8 cellular contexts compared by ENCODE assay signal in the genomic region with DNA sequence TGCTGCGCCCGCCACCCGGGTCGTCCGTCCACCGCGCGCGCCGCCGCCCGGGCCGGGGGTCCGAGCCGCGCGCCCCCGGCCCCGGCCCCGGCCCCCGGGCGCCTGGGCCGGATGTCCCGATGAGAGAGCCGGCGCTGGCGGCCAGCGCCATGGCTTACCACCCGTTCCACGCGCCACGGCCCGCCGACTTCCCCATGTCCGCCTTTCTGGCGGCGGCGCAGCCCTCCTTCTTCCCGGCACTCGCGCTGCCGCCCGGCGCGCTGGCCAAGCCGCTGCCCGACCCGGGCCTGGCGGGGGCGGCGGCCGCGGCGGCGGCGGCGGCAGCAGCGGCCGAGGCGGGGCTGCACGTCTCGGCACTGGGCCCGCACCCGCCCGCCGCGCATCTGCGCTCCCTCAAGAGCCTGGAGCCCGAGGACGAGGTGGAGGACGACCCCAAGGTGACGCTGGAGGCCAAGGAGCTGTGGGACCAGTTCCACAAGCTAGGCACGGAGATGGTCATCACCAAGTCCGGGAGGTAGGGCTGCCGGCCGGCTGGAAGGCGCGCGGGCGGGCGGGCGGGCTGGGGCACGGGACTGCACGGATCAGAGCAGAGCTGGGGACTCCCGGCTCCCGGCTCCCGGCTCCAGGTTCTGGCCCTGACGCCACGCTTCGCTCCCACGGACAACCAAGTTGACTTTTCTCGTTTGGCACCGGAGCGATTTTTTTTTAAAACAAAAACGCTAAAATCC. TPM values are rescaled to one million over a fixed set of nuclear protein-coding genes. Genes with fewer than 3 reads are reported as not detected.
A peak's percentile ranks its signal among the peaks of the same experiment; 100 is the strongest.
DNase-seq lines count a peak whose midpoint lies in the region; ATAC-seq and TF ChIP-seq lines count a peak whose summit lies in the region.

No MANE protein-coding gene starts in this region.

- no peak overlapping the region for H3K27ac Mint-ChIP-seq in brain

- H3K4me3 ChIP-seq in mucosa of rectum (ENCODE audit: low read length in 2 of 2) = peak overlapping the region; percentile 47 to 53

- CTCF ChIA-PET in HEK293T (lab: Yijun Ruan, JAX) = no interaction called here

- peaks cover 93% of the 10 kb centered on the region for H3K27me3 Mint-ChIP-seq in brain

- H3K27me3 ChIP-seq in mucosa of rectum (ENCODE audit: control insufficient read depth in 2 of 2, insufficient read depth in 2 of 2, low read length in 2 of 2) (peaks cover 59 to 74% of the 10 kb centered on the region in 2 donors), foreskin keratinocyte (peaks cover 96% of the 10 kb centered on the region)

- H3K27ac ChIP-seq in mucosa of rectum (ENCODE audit: low read depth in 2 of 2, low read length in 2 of 2) = peak overlapping the region in 1 of 2 donors; percentile 51
- no peak overlapping the region for H3K27ac ChIP-seq in foreskin keratinocyte

- peak overlapping the region in 1 of 2 donors; percentile 54 for H3K9ac ChIP-seq in mucosa of rectum (ENCODE audit: low read depth in 1 of 2, low read length in 2 of 2)

- POLR2A ChIA-PET in HEK293T (lab: Yijun Ruan, JAX) = interaction anchor here (0.7 to 2.2 kb wide), 6 partner anchors 8 to 723 kb away, joined by 4 to 9 read pairs (median 4); a partner anchor contains a TSS

- peaks cover 32% of the 10 kb centered on the region for H3K4me1 Mint-ChIP-seq in brain

- peaks cover 0 to 11% (median 5%) of the 10 kb centered on the region in 5 experiments for H3K9me3 Mint-ChIP-seq in brain

- DNase-seq in AG08395 (ENCODE audit: low spot score) = peak; percentile 65
- DNase-seq in HEK293T (ENCODE audit: extremely low spot score) = peak; percentile 58
- no peak for DNase-seq in foreskin keratinocyte
- DNase-seq in SK-N-DZ (ENCODE audit: low spot score) = no peak
- DNase-seq in NCI-H446 treated with DMSO at 0.1 percent for 48 hours (lab: John Stamatoyannopoulos, UW) = no peak

- H3K36me3 ChIP-seq in mucosa of rectum (ENCODE audit: control insufficient read depth in 2 of 2, insufficient read depth in 2 of 2, low read length in 2 of 2) = no peaks in the 10 kb centered on the region

- no peak for ATAC-seq in HG03521 (IDR thresholded peaks at IDR 0.05; ENCODE audit: unreplicated experiment)
- ATAC-seq in foreskin keratinocyte = no peak

- H3K4me3 Mint-ChIP-seq in brain = peak overlapping the region; percentile 36 to 88 (median 78)

- H3K9me3 ChIP-seq in mucosa of rectum (ENCODE audit: control insufficient read depth in 2 of 2, low read length in 2 of 2) = no peaks in the 10 kb centered on the region

- H3K36me3 Mint-ChIP-seq in brain = no peaks in the 10 kb centered on the region

- TF ChIP-seq CTCF in brain (conservative IDR thresholded peaks at IDR 0.05) = no peak
- TF ChIP-seq CTCF in foreskin keratinocyte (conservative IDR thresholded peaks at IDR 0.05) = no peak

- H3K4me1 ChIP-seq in mucosa of rectum (ENCODE audit: control insufficient read depth in 2 of 2, insufficient read depth in 2 of 2, low read length in 2 of 2) = peaks cover 4 to 9% of the 10 kb centered on the region in 2 donors
- H3K4me1 ChIP-seq in foreskin keratinocyte = no peaks in the 10 kb centered on the region

TF ChIP-seq in HEK293T, 16 proteins besides CTCF, POLR2A, EP300 and RAD21:
- TF ChIP-seq NFRKB (IDR thresholded peaks at IDR 0.05) (no peak), FOXA1 (IDR thresholded peaks at IDR 0.05) (no peak), TARDBP (IDR thresholded peaks at IDR 0.05) (no peak), FOXK2 (IDR thresholded peaks at IDR 0.05) (no peak), ARNT (IDR thresholded peaks at IDR 0.05) (no peak), ELF4 (IDR thresholded peaks at IDR 0.05) (no peak), HDGF (IDR thresholded peaks at IDR 0.05; ENCODE audit: borderline replicate concordance) (no peak), ZNF384 (IDR thresholded peaks at IDR 0.05) (no peak), L3MBTL2 (conservative IDR thresholded peaks at IDR 0.05) (no peak), FOXM1 (IDR thresholded peaks at IDR 0.05; ENCODE audit: borderline replicate concordance) (no peak), CTBP1 (IDR thresholded peaks at IDR 0.05; ENCODE audit: borderline replicate concordance) (no peak), SP1 (IDR thresholded peaks at IDR 0.05) (no peak), SUZ12 (IDR thresholded peaks at IDR 0.05) (no peak), LEF1 (IDR thresholded peaks at IDR 0.05; ENCODE audit: borderline replicate concordance) (no peak), BHLHE40 (IDR thresholded peaks at IDR 0.05; ENCODE audit: borderline replicate concordance) (no peak)
- TF ChIP-seq, protein P1, sequence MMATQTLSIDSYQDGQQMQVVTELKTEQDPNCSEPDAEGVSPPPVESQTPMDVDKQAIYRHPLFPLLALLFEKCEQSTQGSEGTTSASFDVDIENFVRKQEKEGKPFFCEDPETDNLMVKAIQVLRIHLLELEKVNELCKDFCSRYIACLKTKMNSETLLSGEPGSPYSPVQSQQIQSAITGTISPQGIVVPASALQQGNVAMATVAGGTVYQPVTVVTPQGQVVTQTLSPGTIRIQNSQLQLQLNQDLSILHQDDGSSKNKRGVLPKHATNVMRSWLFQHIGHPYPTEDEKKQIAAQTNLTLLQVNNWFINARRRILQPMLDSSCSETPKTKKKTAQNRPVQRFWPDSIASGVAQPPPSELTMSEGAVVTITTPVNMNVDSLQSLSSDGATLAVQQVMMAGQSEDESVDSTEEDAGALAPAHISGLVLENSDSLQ (IDR thresholded peaks at IDR 0.05) = no peak

RNA-seq across cellular contexts. Expression of a gene that starts 0.6 kb away (rescaled TPM):
- polyA plus RNA-seq in brain (ENCODE audit: insufficient read depth, low read depth, low replicate concordance) (5.5 TPM), foreskin keratinocyte (not detected in 2 replicates)
- total RNA-seq in foreskin keratinocyte = not detected in 2 replicates
- polyA plus RNA-seq in SK-N-DZ (2014; cell fraction: cytosol; rRNA removed) = 153 and 188 TPM in 2 replicates
- polyA plus RNA-seq in SK-N-DZ (2014; cell fraction: nucleus; rRNA removed) = 310 and 397 TPM in 2 replicates

RNA-seq across cellular contexts. Expression of a gene that starts 52.0 kb away (rescaled TPM):
- polyA plus RNA-seq in brain (ENCODE audit: insufficient read depth, low read depth, low replicate concordance) (not detected), foreskin keratinocyte (0.01 TPM in 1 of 2 replicates, not detected in the other)
- total RNA-seq in foreskin keratinocyte = 0.07 TPM in 1 of 2 replicates, not detected in the other
- polyA plus RNA-seq in SK-N-DZ (2014; cell fraction: cytosol; rRNA removed) = 2.7 and 4.9 TPM in 2 replicates
- 1.9 and 5.6 TPM in 2 replicates for polyA plus RNA-seq in SK-N-DZ (2014; cell fraction: nucleus; rRNA removed)

Comparison
In these comparisons a context has a peak if more than half of its experiments do, and no peak if none do; other contexts are left out.
1. DNase-seq: peak in AG08395 (single experiment) and HEK293T (single experiment); none in foreskin keratinocyte (0 of 2), SK-N-DZ (single experiment) and NCI-H446 treated with DMSO at 0.1 percent for 48 hours (single experiment).